Comparison of ENCODE assay signal across 28 cellular contexts in genomic region chr9:121157939-121158338, GRCh38.
"Had no signal": no experiment of that assay in that cellular context is flagged by ENCODE, and none has a peak within 500 bp of the region (broad histone marks: within the 10 kb centered on the region; RNA-seq: fewer than 3 reads in every experiment).

No MANE protein-coding gene starts in this region.

- H3K4me2 ChIP-seq: hepatocyte had no signal

- H3K79me2 ChIP-seq: hepatocyte had no signal

- H2AFZ ChIP-seq: hepatocyte had no signal

- H3K9me3 ChIP-seq: breast epithelium, gastroesophageal sphincter, ovary, stomach, thyroid gland, upper lobe of left lung, vagina had no signal

- H3K27me3 Mint-ChIP-seq: activated naive CD4-positive, alpha-beta T cell treated with anti-CD3 and anti-CD28 coated beads, Interleukin-2, amount 50 U/mL, for 24 hours; activated naive CD8-positive, alpha-beta T cell treated with anti-CD3 and anti-CD28 coated beads, Interleukin-2, amount 50 U/mL, for 24 hours; naive B cell; progenitor cell of endocrine pancreas had no signal

- H3K27ac ChIP-seq: breast epithelium, gastroesophageal sphincter, hepatocyte, ovary, stomach, thyroid gland, upper lobe of left lung, vagina had no signal

- H3K27ac Mint-ChIP-seq: mesothelial cell of epicardium, progenitor cell of endocrine pancreas had no signal

- FAIRE-seq: endothelial cell of umbilical vein had no signal

- ATAC-seq: activated naive CD8-positive, alpha-beta T cell treated with anti-CD3 and anti-CD28 coated beads, Interleukin-2, amount 50 U/mL, for 24 hours; activated T-cell treated with anti-CD3 and anti-CD28 coated beads, Interleukin-2, amount 50 U/mL, for 4 hours; gastroesophageal sphincter; left cardiac atrium; left ventricle myocardium superior; sciatic nerve; stimulated activated effector memory CD8-positive, alpha-beta T cell treated with anti-CD3 and anti-CD28 coated beads, Interleukin-12 subunit alpha, Interleukin-12 subunit beta, amount 100 ng/mL, for 72 hours had no signal

- H3K4me3 Mint-ChIP-seq: activated naive CD4-positive, alpha-beta T cell treated with anti-CD3 and anti-CD28 coated beads, Interleukin-2, amount 50 U/mL, for 24 hours; activated naive CD8-positive, alpha-beta T cell treated with anti-CD3 and anti-CD28 coated beads, Interleukin-2, amount 50 U/mL, for 24 hours; activated T-cell treated with anti-CD3 and anti-CD28 coated beads, Interleukin-2, amount 50 U/mL, for 4 hours; mesothelial cell of epicardium; stimulated activated effector memory CD8-positive, alpha-beta T cell treated with anti-CD3 and anti-CD28 coated beads, Interleukin-12 subunit alpha, Interleukin-12 subunit beta, amount 100 ng/mL, for 72 hours had no signal

- H3K4me3 ChIP-seq: breast epithelium, gastroesophageal sphincter, hepatocyte, ovary, skin epidermis, stomach, thyroid gland, upper lobe of left lung, vagina had no signal

- H3K9me3 Mint-ChIP-seq: activated naive CD4-positive, alpha-beta T cell treated with anti-CD3 and anti-CD28 coated beads, Interleukin-2, amount 50 U/mL, for 24 hours; activated naive CD8-positive, alpha-beta T cell treated with anti-CD3 and anti-CD28 coated beads, Interleukin-2, amount 50 U/mL, for 24 hours; activated T-cell treated with anti-CD3 and anti-CD28 coated beads, Interleukin-2, amount 50 U/mL, for 4 hours; activated T-helper 2 cell treated with anti-CD3 and anti-CD28 coated beads, Interferon-gamma antibody, Interleukin-2, Interleukin-4, amounts not matched to agents 10 μg/mL and 5 μg/mL and 100 μg/mL, durations not matched to agents 14 hours and 24 hours and 36 hours; mesothelial cell of epicardium; naive B cell; stimulated activated effector memory CD8-positive, alpha-beta T cell treated with anti-CD3 and anti-CD28 coated beads, Interleukin-12 subunit alpha, Interleukin-12 subunit beta, amount 100 ng/mL, for 72 hours had no signal

- DNase-seq: activated CD4-positive, alpha-beta T cell treated with anti-CD3 and anti-CD28 coated beads for 1 hour; activated CD8-positive, alpha-beta memory T cell treated with anti-CD3 and anti-CD28 coated beads for 24 hours; activated naive CD8-positive, alpha-beta T cell treated with anti-CD3 and anti-CD28 coated beads, Interleukin-2, amount 50 U/mL, for 24 hours; activated T-cell treated with anti-CD3 and anti-CD28 coated beads, Interleukin-2, amount 50 U/mL, for 4 hours; amygdala; central memory CD4-positive, alpha-beta T cell; islet precursor cell; left cardiac atrium; left ventricle myocardium superior; naive B cell; ovary; stimulated activated CD4-positive, alpha-beta T cell treated with anti-CD3 and anti-CD28 coated beads, Interleukin-4, amount 100 ng/mL, for 24 hours; stomach; T-helper 9 cell; thyroid gland; upper lobe of left lung had no signal

- H3K36me3 ChIP-seq: breast epithelium, ovary had no signal

- H3K27me3 ChIP-seq: breast epithelium, gastroesophageal sphincter, hepatocyte, ovary, stomach, thyroid gland, upper lobe of left lung, vagina had no signal
